In the genomic region with DNA sequence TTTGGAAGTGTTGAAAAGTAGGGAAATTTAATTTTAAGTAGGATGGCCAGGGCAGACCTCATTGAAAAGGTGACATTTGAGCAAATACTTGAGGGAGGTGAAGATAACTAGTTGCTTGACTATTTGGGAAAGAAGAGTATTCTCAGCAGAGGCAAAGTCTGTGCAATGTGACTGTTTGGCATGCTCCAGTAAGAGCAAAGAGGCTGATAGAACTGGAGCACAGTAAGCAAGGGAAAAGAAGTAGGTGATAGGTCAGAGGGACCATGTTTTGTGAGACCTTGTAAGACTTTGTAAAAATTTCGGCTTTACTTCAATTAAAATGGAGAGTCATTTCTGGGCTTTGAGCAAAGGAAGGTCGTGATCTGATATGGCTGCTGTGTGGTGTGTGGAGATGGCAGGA, we compare ENCODE assay signal across 25 cellular contexts.
DNase-seq lines count a peak whose midpoint lies in the region; ATAC-seq, FAIRE-seq and TF ChIP-seq lines count a peak whose summit lies in the region.
"Had no signal": no experiment of that assay in that cellular context is flagged by ENCODE, and none has a peak within 500 bp of the region (broad histone marks: within the 10 kb centered on the region; RNA-seq: fewer than 3 reads in every experiment).

No MANE protein-coding gene starts in this region.

- H3K9me3 ChIP-seq in right atrium auricular region: no peaks in the 10 kb centered on the region
- no peaks in the 10 kb centered on the region for H3K9me3 ChIP-seq in H9 (ENCODE audit: control insufficient read depth, low read depth, low read length)
- H3K9me3 ChIP-seq in H1 (ENCODE audit: insufficient read depth in 2 of 2, low read depth in 1 of 2, low read length in 1 of 2): no peaks in the 10 kb centered on the region
- H3K9me3 ChIP-seq: A549, BE2C had no signal

- H2AFZ ChIP-seq in H9 (ENCODE audit: low read length) (peak overlapping the region; percentile 32), H1 (ENCODE audit: low read length) (peak overlapping the region; percentile 62; the same call in 1 of the 2 replicates)

- H3K14ac ChIP-seq in H9 (ENCODE audit: insufficient read depth, low read length) (no peak overlapping the region), H1 (ENCODE audit: insufficient read length) (no peak overlapping the region)

- H3K36me3 ChIP-seq in right atrium auricular region (no peaks in the 10 kb centered on the region), H1 (ENCODE audit: control insufficient read depth in 2 of 4, insufficient read depth in 4 of 4, low read length in 3 of 4) (no peaks in the 10 kb centered on the region)
- H3K36me3 ChIP-seq: BE2C; BLaER1 treated with 17β-estradiol and CSF1 and Interleukin-3, amounts not matched to agents 10 nM and 100 nM had no signal

- no peak overlapping the region for H2BK15ac ChIP-seq in H9 (ENCODE audit: low read depth, low read length)
- H2BK15ac ChIP-seq in H1 (ENCODE audit: low read length): no peak overlapping the region

- peak; percentile 68 for ATAC-seq in Right ventricle myocardium superior (ENCODE audit: poor library complexity)
- ATAC-seq: A549, GM12878, HCT116 had no signal

- H2BK20ac ChIP-seq in H9 (ENCODE audit: low read depth, low read length, poor library complexity, severe bottlenecking) (no peak overlapping the region), H1 (ENCODE audit: low read length) (no peak overlapping the region)

- no peaks in the 10 kb centered on the region; a peak in 1 of 7 replicates for H3K36me3 Mint-ChIP-seq in H9 (ENCODE audit: insufficient read depth in 1 of 3, low read depth in 3 of 3)
- H3K36me3 Mint-ChIP-seq: CD14-positive monocyte; CD8-positive, alpha-beta memory T cell had no signal

- no peak overlapping the region for H4K8ac ChIP-seq in H9 (replicated peaks; ENCODE audit: insufficient read length, low read depth, low read length)
- H4K8ac ChIP-seq in H1 (ENCODE audit: extremely low read depth, insufficient read depth, low read length): no peak overlapping the region

- no peaks in the 10 kb centered on the region for H3K4me1 Mint-ChIP-seq in H9
- H3K4me1 Mint-ChIP-seq: CD14-positive monocyte; CD8-positive, alpha-beta memory T cell had no signal

- H3K4me2 ChIP-seq in H9 (ENCODE audit: insufficient read depth, insufficient read length, low read length) (no peak overlapping the region), H1 (ENCODE audit: insufficient read depth in 1 of 2, low read depth in 2 of 2, low read length in 2 of 2) (no peak overlapping the region)
- H3K4me2 ChIP-seq: A549; BLaER1 treated with 17β-estradiol and CSF1 and Interleukin-3, amounts not matched to agents 10 nM and 100 nM had no signal

- H3K27me3 Mint-ChIP-seq in H9 (ENCODE audit: low read depth): no peaks in the 10 kb centered on the region
- H3K27me3 Mint-ChIP-seq: CD4-positive, alpha-beta T cell had no signal

- no peak overlapping the region for H2BK120ac ChIP-seq in H9 (ENCODE audit: low read depth, low read length, poor library complexity, severe bottlenecking)
- no peak overlapping the region for H2BK120ac ChIP-seq in H1 (replicated peaks; ENCODE audit: low read depth, low read length)

- no peaks in the 10 kb centered on the region for H3K9me3 Mint-ChIP-seq in H9

- POLR2A ChIA-PET in H1 (lab: Charles Lee; ENCODE audit: partially characterized antibody): no interaction called here

- H3K4me3 ChIP-seq in right atrium auricular region (no peak overlapping the region), H1 (ENCODE audit: extremely low read depth in 1 of 4, insufficient read depth in 2 of 4, low read depth in 3 of 4, low read length in 4 of 4) (no peak overlapping the region)
- H3K4me3 ChIP-seq: A549; BLaER1 treated with 17β-estradiol and CSF1 and Interleukin-3, amounts not matched to agents 10 nM and 100 nM; GM12878 had no signal

- no peak overlapping the region for H3T11ph ChIP-seq in H9 (ENCODE audit: low read length)

- FAIRE-seq in H1 (lab: Jason Lieb, UNC): no peak
- FAIRE-seq: A549, D721Med, GM12878, GM19239 had no signal

- H3K56ac ChIP-seq in H9 (ENCODE audit: insufficient read length, low read depth, low read length) (no peak overlapping the region), H1 (replicated peaks; ENCODE audit: insufficient read length, low read depth, low read length) (no peak overlapping the region)

- H3K27ac Mint-ChIP-seq in H9: no peak overlapping the region; a peak in 1 of 7 replicates
- H3K27ac Mint-ChIP-seq: CD14-positive monocyte; CD4-positive, alpha-beta T cell; CD8-positive, alpha-beta memory T cell had no signal

- intact Hi-C loops in Right ventricle myocardium superior (cut with DNase I): no loop called here

- no peak for TF ChIP-seq RAD21 in H1 (IDR thresholded peaks at IDR 0.05 in 1 of 2, conservative IDR thresholded peaks at IDR 0.05 in 1 of 2; ENCODE audit: low read depth in 2 of 2, low read length in 2 of 2)

- H4K91ac ChIP-seq in H9 (ENCODE audit: insufficient read length, low read depth, low read length) (no peak overlapping the region), H1 (replicated peaks; ENCODE audit: insufficient read length, low read length) (no peak overlapping the region)

- no peaks in the 10 kb centered on the region for H3K23me2 ChIP-seq in H9 (ENCODE audit: insufficient read length, low read depth, low read length, poor library complexity, severe bottlenecking)
- H3K23me2 ChIP-seq in H1 (ENCODE audit: low read depth, low read length): no peaks in the 10 kb centered on the region

- H2BK5ac ChIP-seq in H9 (ENCODE audit: insufficient read length, low read length) (no peak overlapping the region), H1 (ENCODE audit: low read depth, low read length) (no peak overlapping the region)

- H3K4me1 ChIP-seq in right atrium auricular region: no peaks in the 10 kb centered on the region
- H3K4me1 ChIP-seq in H9 (ENCODE audit: insufficient read depth, low read length): no peaks in the 10 kb centered on the region
- H3K4me1 ChIP-seq in H1 (replicated peaks in 1 of 4; ENCODE audit: control insufficient read depth in 3 of 4, insufficient read depth in 4 of 4, low read length in 3 of 4): no peaks in the 10 kb centered on the region
- H3K4me1 ChIP-seq: A549; BE2C; BLaER1 treated with 17β-estradiol and CSF1 and Interleukin-3, amounts not matched to agents 10 nM and 100 nM had no signal

- no peak overlapping the region for H3K18ac ChIP-seq in H9 (ENCODE audit: insufficient read length, low read depth, low read length)
- no peak overlapping the region for H3K18ac ChIP-seq in H1 (ENCODE audit: extremely low read depth, low read length)

- H3K27me3 ChIP-seq in right atrium auricular region: no peaks in the 10 kb centered on the region
- no peaks in the 10 kb centered on the region for H3K27me3 ChIP-seq in H9 (ENCODE audit: insufficient read depth, low read length)
- H3K27me3 ChIP-seq in H1 (replicated peaks in 1 of 4; ENCODE audit: control insufficient read depth in 3 of 4, extremely low read depth in 1 of 4, insufficient read depth in 3 of 4, low read length in 3 of 4): no peaks in the 10 kb centered on the region
- H3K27me3 ChIP-seq: BE2C; BLaER1 treated with 17β-estradiol and CSF1 and Interleukin-3, amounts not matched to agents 10 nM and 100 nM had no signal

- no peak for TF ChIP-seq POLR2A in H1 (IDR thresholded peaks at IDR 0.05; ENCODE audit: control extremely low read depth in 1 of 2, low read depth in 2 of 2, low read length in 2 of 2)

- no peak for TF ChIP-seq EP300 in H1 (IDR thresholded peaks at IDR 0.05; ENCODE audit: borderline replicate concordance in 1 of 2, low read depth in 2 of 2, low read length in 2 of 2)

- WGBS in H9 (ENCODE audit: extremely low coverage, insufficient read length, low lambda C conversion rate): no CpG with 5 or more reads among the region's 2 CpGs
- 50% methylated on average over 2 of the region's 2 CpGs; no CpG with 5 or more reads in 1 of the 2 experiments for WGBS in H1 (ENCODE audit: extremely low coverage in 1 of 2, insufficient coverage in 1 of 2, insufficient read length in 1 of 2, insufficient replicate concordance in 2 of 2, low coverage in 1 of 2, low lambda C conversion rate in 2 of 2, missing lambda C conversion rate in 1 of 2), 2 experiments

- no peak overlapping the region for H3K4me3 Mint-ChIP-seq in H9
- H3K4me3 Mint-ChIP-seq: CD14-positive monocyte; CD4-positive, alpha-beta T cell; CD8-positive, alpha-beta memory T cell had no signal

- H3K79me1 ChIP-seq in H9 (ENCODE audit: insufficient read depth, low read depth, low read length, poor library complexity, severe bottlenecking): no peaks in the 10 kb centered on the region
- no peaks in the 10 kb centered on the region for H3K79me1 ChIP-seq in H1 (ENCODE audit: low read depth, low read length)

- CTCF ChIA-PET in H1 (lab: Charles Lee; ENCODE audit: partially characterized antibody): no interaction called here

- no peaks in the 10 kb centered on the region for H4K20me1 ChIP-seq in H9 (ENCODE audit: control insufficient read depth, insufficient read depth, insufficient read length)
- no peaks in the 10 kb centered on the region for H4K20me1 ChIP-seq in H1 (replicated peaks in 1 of 2; ENCODE audit: control insufficient read depth in 1 of 2, insufficient read depth in 2 of 2, low read length in 2 of 2)
- H4K20me1 ChIP-seq: BLaER1 treated with 17β-estradiol and CSF1 and Interleukin-3, amounts not matched to agents 10 nM and 100 nM had no signal

- TF ChIP-seq CTCF in right atrium auricular region (IDR thresholded peaks at IDR 0.05) (no peak), H9 (conservative IDR thresholded peaks at IDR 0.05) (no peak), H1 (IDR thresholded peaks at IDR 0.05; ENCODE audit: control extremely low read depth in 1 of 3, insufficient read depth in 1 of 3, low read depth in 1 of 3, low read length in 3 of 3) (no peak)

- H2AK5ac ChIP-seq in H9 (ENCODE audit: insufficient read length, low read length) (no peak overlapping the region), H1 (ENCODE audit: low read depth, low read length) (no peak overlapping the region)

- H3K4ac ChIP-seq in H9 (ENCODE audit: low read depth, low read length) (no peak overlapping the region), H1 (replicated peaks; ENCODE audit: insufficient read length, low read depth, low read length) (no peak overlapping the region)

- no peak overlapping the region for H3K23ac ChIP-seq in H9 (ENCODE audit: insufficient read length, low read depth, low read length)
- H3K23ac ChIP-seq in H1 (ENCODE audit: insufficient read length): no peak overlapping the region

- H4K5ac ChIP-seq in H9 (ENCODE audit: insufficient read length, low read depth, low read length) (no peak overlapping the region), H1 (ENCODE audit: insufficient read length, low read depth, low read length) (no peak overlapping the region)

- H3K27ac ChIP-seq in right atrium auricular region (no peak overlapping the region), H9 (ENCODE audit: insufficient read length, low read depth, low read length) (no peak overlapping the region), H1 (ENCODE audit: low read depth, low read length) (no peak overlapping the region)
- H3K27ac ChIP-seq: A549; BLaER1 treated with 17β-estradiol and CSF1 and Interleukin-3, amounts not matched to agents 10 nM and 100 nM had no signal

- H3K79me2 ChIP-seq in H9 (ENCODE audit: insufficient read depth, low read length) (no peaks in the 10 kb centered on the region), H1 (ENCODE audit: control insufficient read depth in 1 of 2, insufficient read depth in 2 of 2, low read length in 2 of 2) (no peaks in the 10 kb centered on the region)

- H3K9ac ChIP-seq in H9 (ENCODE audit: extremely low read depth, insufficient read length, low read length): no peak overlapping the region
- no peak overlapping the region for H3K9ac ChIP-seq in H1 (replicated peaks in 1 of 4; ENCODE audit: extremely low read depth in 1 of 4, low read depth in 3 of 4, low read length in 3 of 4)
- H3K9ac ChIP-seq: BLaER1 treated with 17β-estradiol and CSF1 and Interleukin-3, amounts not matched to agents 10 nM and 100 nM had no signal

- no peak overlapping the region for H2BK12ac ChIP-seq in H9 (ENCODE audit: insufficient read length, low read depth, low read length)
- no peak overlapping the region for H2BK12ac ChIP-seq in H1 (ENCODE audit: low read depth, low read length)

- no peak for DNase-seq in Right ventricle myocardium superior
- DNase-seq in right atrium auricular region (ENCODE audit: low spot score): no peak
- DNase-seq in H9: no peak
- DNase-seq in H1 (ENCODE audit: low read depth in 1 of 2, low spot score in 2 of 2): no peak
- DNase-seq in NCI-H2081 (lab: John Stamatoyannopoulos, UW): no peak
- no peak for DNase-seq in dedifferentiated amniotic fluid mesenchymal stem cell (ENCODE audit: extremely low spot score)
- DNase-seq: 8988T; ACHN; AML-193; BE2C; CD4-positive, alpha-beta T cell; CD8-positive, alpha-beta memory T cell; DMS 273 treated with DMSO at 0.1 percent for 48 hours; DMS79; EL; GDM1; GOT3; H7 had no signal
